Comparison of ENCODE assay signal across 13 cellular contexts in genomic region chr6:35589904-35590303, GRCh38.
DNase-seq lines count a peak whose midpoint lies in the region; ATAC-seq and TF ChIP-seq lines count a peak whose summit lies in the region.
"Had no signal": no experiment of that assay in that cellular context is flagged by ENCODE, and none has a peak within 500 bp of the region (broad histone marks: within the 10 kb centered on the region; RNA-seq: fewer than 3 reads in every experiment).

No MANE protein-coding gene starts in this region.

- no peaks in the 10 kb centered on the region for H3K9me3 Mint-ChIP-seq in activated naive CD4-positive, alpha-beta T cell treated with anti-CD3 and anti-CD28 coated beads, Interleukin-2, amount 10 ng/mL, durations not matched to agents 7 days and 5 days
- no peaks in the 10 kb centered on the region for H3K9me3 Mint-ChIP-seq in activated naive CD4-positive, alpha-beta T cell treated with anti-CD3 and anti-CD28 coated beads, Interleukin-2, amount 50 U/mL, for 72 hours
- no peaks in the 10 kb centered on the region for H3K9me3 Mint-ChIP-seq in central memory CD8-positive, alpha-beta T cell
- H3K9me3 Mint-ChIP-seq in nephron progenitor cell, result no peaks in the 10 kb centered on the region
- H3K9me3 Mint-ChIP-seq: mesothelial cell of epicardium had no signal

- H3K27me3 ChIP-seq in tibial nerve, result no peaks in the 10 kb centered on the region
- H3K27me3 ChIP-seq: brain microvascular endothelial cell had no signal

- peak overlapping the region; percentile 80 to 96 (median 94) for H3K27ac ChIP-seq in tibial nerve
- H3K27ac ChIP-seq: brain microvascular endothelial cell, epithelial cell of prostate had no signal

- H3K4me3 Mint-ChIP-seq in activated naive CD4-positive, alpha-beta T cell treated with anti-CD3 and anti-CD28 coated beads, Interleukin-2, amount 10 ng/mL, durations not matched to agents 7 days and 5 days, result no peak overlapping the region
- no peak overlapping the region for H3K4me3 Mint-ChIP-seq in central memory CD8-positive, alpha-beta T cell
- H3K4me3 Mint-ChIP-seq in nephron progenitor cell, result no peak overlapping the region
- H3K4me3 Mint-ChIP-seq: mesothelial cell of epicardium had no signal

- peaks cover 18 to 100% (median 86%) of the 10 kb centered on the region in 4 donors for H3K4me1 ChIP-seq in tibial nerve

- WGBS in tibial nerve, 2 donors, result 96 to 98% methylated on average over 3 of the region's 3 CpGs

- TF ChIP-seq CTCF in nephron progenitor cell (IDR thresholded peaks at IDR 0.05) (no peak), tibial nerve (IDR thresholded peaks at IDR 0.05) (no peak)

- H3K36me3 Mint-ChIP-seq in activated naive CD4-positive, alpha-beta T cell treated with anti-CD3 and anti-CD28 coated beads, Interleukin-2, amount 10 ng/mL, durations not matched to agents 7 days and 5 days, result peaks cover 53% of the 10 kb centered on the region
- peaks cover 13 to 57% of the 10 kb centered on the region in 2 donors for H3K36me3 Mint-ChIP-seq in activated naive CD4-positive, alpha-beta T cell treated with anti-CD3 and anti-CD28 coated beads, Interleukin-2, amount 50 U/mL, for 72 hours
- H3K36me3 Mint-ChIP-seq in central memory CD8-positive, alpha-beta T cell (ENCODE audit: insufficient read depth), result peaks cover 36% of the 10 kb centered on the region
- H3K36me3 Mint-ChIP-seq in nephron progenitor cell (ENCODE audit: low read depth), result peaks cover 14% of the 10 kb centered on the region
- H3K36me3 Mint-ChIP-seq: mesothelial cell of epicardium had no signal

- no peak overlapping the region for H3K4me3 ChIP-seq in tibial nerve
- H3K4me3 ChIP-seq: GM12878 had no signal

- H3K4me1 Mint-ChIP-seq in activated naive CD4-positive, alpha-beta T cell treated with anti-CD3 and anti-CD28 coated beads, Interleukin-2, amount 10 ng/mL, durations not matched to agents 7 days and 5 days, result peaks cover 70% of the 10 kb centered on the region
- H3K4me1 Mint-ChIP-seq in central memory CD8-positive, alpha-beta T cell, result peaks cover 56% of the 10 kb centered on the region
- H3K4me1 Mint-ChIP-seq in nephron progenitor cell, result no peaks in the 10 kb centered on the region

- H3K27me3 Mint-ChIP-seq in activated naive CD4-positive, alpha-beta T cell treated with anti-CD3 and anti-CD28 coated beads, Interleukin-2, amount 10 ng/mL, durations not matched to agents 7 days and 5 days, result no peaks in the 10 kb centered on the region
- no peaks in the 10 kb centered on the region for H3K27me3 Mint-ChIP-seq in central memory CD8-positive, alpha-beta T cell
- H3K27me3 Mint-ChIP-seq in nephron progenitor cell (ENCODE audit: low read depth, poor library complexity), result no peaks in the 10 kb centered on the region

- no peak for DNase-seq in activated naive CD4-positive, alpha-beta T cell treated with anti-CD3 and anti-CD28 coated beads, Interleukin-2, amount 10 ng/mL, durations not matched to agents 7 days and 5 days
- DNase-seq in activated naive CD4-positive, alpha-beta T cell treated with anti-CD3 and anti-CD28 coated beads, Interleukin-2, amount 50 U/mL, for 72 hours (ENCODE audit: low spot score in 2 of 2), result no peak
- DNase-seq in central memory CD8-positive, alpha-beta T cell (ENCODE audit: low spot score in 2 of 2), result no peak
- DNase-seq in nephron progenitor cell (no peak), tibial nerve (ENCODE audit: low spot score in 2 of 2) (no peak), NCI-H2107 (lab: John Stamatoyannopoulos, UW) (no peak)
- no peak for DNase-seq in stimulated activated CD4-positive, alpha-beta T cell treated with anti-CD3 and anti-CD28 coated beads, Interleukin-4, amount 100 ng/mL, for 4 hours
- DNase-seq: brain microvascular endothelial cell, DMS79 had no signal

- TF ChIP-seq EP300 in tibial nerve (IDR thresholded peaks at IDR 0.05), result no peak

- no peak for ATAC-seq in activated naive CD4-positive, alpha-beta T cell treated with anti-CD3 and anti-CD28 coated beads, Interleukin-2, amount 50 U/mL, for 72 hours
- no peak for ATAC-seq in central memory CD8-positive, alpha-beta T cell (replicated peaks; ENCODE audit: extremely low read depth, poor library complexity, severe bottlenecking)
- ATAC-seq in HG02588 (IDR thresholded peaks at IDR 0.05; ENCODE audit: unreplicated experiment), result no peak
- ATAC-seq: GM12878 had no signal

- TF ChIP-seq POLR2A in tibial nerve (IDR thresholded peaks at IDR 0.05), result no peak

- H3K27ac Mint-ChIP-seq in activated naive CD4-positive, alpha-beta T cell treated with anti-CD3 and anti-CD28 coated beads, Interleukin-2, amount 10 ng/mL, durations not matched to agents 7 days and 5 days, result peak overlapping the region; percentile 59
- peak overlapping the region in 1 of 2 donors; percentile 89 for H3K27ac Mint-ChIP-seq in activated naive CD4-positive, alpha-beta T cell treated with anti-CD3 and anti-CD28 coated beads, Interleukin-2, amount 50 U/mL, for 72 hours
- peak overlapping the region; percentile 64 for H3K27ac Mint-ChIP-seq in central memory CD8-positive, alpha-beta T cell (ENCODE audit: low read depth)
- peak overlapping the region; percentile 22 for H3K27ac Mint-ChIP-seq in nephron progenitor cell
- H3K27ac Mint-ChIP-seq: mesothelial cell of epicardium had no signal

- CTCF ChIA-PET in activated naive CD4-positive, alpha-beta T cell treated with anti-CD3 and anti-CD28 coated beads, Interleukin-2, amount 10 ng/mL, durations not matched to agents 7 days and 5 days (lab: Charles Lee), result interaction anchor here (3.1 to 7.1 kb wide), 2 partner anchors 13 to 146 kb away, joined by 12 to 57 read pairs; partner anchors contain the start of gene ARMC12

- H3K9me3 ChIP-seq in tibial nerve, result no peaks in the 10 kb centered on the region

- peaks cover 2 to 89% (median 33%) of the 10 kb centered on the region in 3 donors for H3K36me3 ChIP-seq in tibial nerve
